Comparison of ENCODE assay signal across 8 cellular contexts in genomic region chr22:41478891-41479521, GRCh38. TPM values are rescaled to one million over a fixed set of nuclear protein-coding genes. Genes with fewer than 3 reads are reported as not detected.
DNase-seq lines count a peak whose midpoint lies in the region; ATAC-seq, FAIRE-seq and TF ChIP-seq lines count a peak whose summit lies in the region.

No MANE protein-coding gene starts in this region.

- no peaks in the 10 kb centered on the region for H3K27me3 ChIP-seq in OCI-LY1 (ENCODE audit: insufficient read depth, low read length)
- H3K27me3 ChIP-seq in small intestine (ENCODE audit: control insufficient read depth in 2 of 2, insufficient read depth in 2 of 2, low read length in 2 of 2): no peaks in the 10 kb centered on the region

- 73 to 82% (median 75%) methylated on average over 7 of the region's 7 CpGs for WGBS in small intestine, 3 donors

- H3K4me1 ChIP-seq in OCI-LY1 (ENCODE audit: insufficient read depth, low read length, severe bottlenecking) (peaks cover 70% of the 10 kb centered on the region), small intestine (ENCODE audit: control insufficient read depth in 2 of 2, insufficient read depth in 1 of 2, low read depth in 1 of 2, low read length in 1 of 2) (peaks cover 0 to 3% of the 10 kb centered on the region in 2 donors)

- H3K27ac ChIP-seq in OCI-LY1 (ENCODE audit: low read depth, low read length, poor library complexity, severe bottlenecking): peak overlapping the region; percentile 68
- H3K27ac ChIP-seq in small intestine (ENCODE audit: low read depth in 1 of 2, low read length in 1 of 2): peak overlapping the region; percentile 28 to 34

- peak overlapping the region; percentile 52; the same call in 1 of the 2 replicates for H3K4me2 ChIP-seq in OCI-LY1 (ENCODE audit: low read length)

- DNase-seq in GM19239 (ENCODE audit: insufficient read length, low spot score) (no peak), fibroblast of the aortic adventitia (ENCODE audit: low read depth) (peak; percentile 21), small intestine (no peak), H54 (ENCODE audit: insufficient read length, low spot score) (no peak), NCI-H146 (lab: John Stamatoyannopoulos, UW) (no peak), SW480 (ENCODE audit: low spot score) (no peak)

- TF ChIP-seq POLR2A in H54 (IDR thresholded peaks at IDR 0.05; ENCODE audit: low read depth, low read length): no peak

- H4K20me1 ChIP-seq in OCI-LY1 (ENCODE audit: insufficient read depth, low read length): no peaks in the 10 kb centered on the region

- FAIRE-seq in GM19239 (lab: Jason Lieb, UNC) (peak; percentile 79), small intestine (lab: Jason Lieb, UNC) (no peak), H54 (lab: Jason Lieb, UNC) (no peak)

- no peaks in the 10 kb centered on the region for H3F3A ChIP-seq in OCI-LY1 (ENCODE audit: insufficient read depth, low read length)

- no peaks in the 10 kb centered on the region for H3K9me2 ChIP-seq in OCI-LY1 (ENCODE audit: low read depth, low read length)

- no peak for TF ChIP-seq CTCF in OCI-LY1 (IDR thresholded peaks at IDR 0.05; ENCODE audit: low read length)
- no peak for TF ChIP-seq CTCF in fibroblast of the aortic adventitia (IDR thresholded peaks at IDR 0.05; ENCODE audit: insufficient read depth, low read length)

- ATAC-seq in HG02610 (IDR thresholded peaks at IDR 0.05; ENCODE audit: unreplicated experiment): no peak

- H3K4me3 ChIP-seq in OCI-LY1 (ENCODE audit: low read depth, low read length, poor library complexity, severe bottlenecking): no peak overlapping the region
- H3K4me3 ChIP-seq in fibroblast of the aortic adventitia (ENCODE audit: low read depth, low read length): no peak overlapping the region
- H3K4me3 ChIP-seq in small intestine (ENCODE audit: low read depth in 1 of 2, low read length in 2 of 2): no peak overlapping the region

- peaks cover 58% of the 10 kb centered on the region for H3K79me2 ChIP-seq in OCI-LY1 (ENCODE audit: insufficient read depth, low read length)

- H3K36me3 ChIP-seq in OCI-LY1 (ENCODE audit: insufficient read depth, low read length) (peaks cover 14% of the 10 kb centered on the region), small intestine (ENCODE audit: control insufficient read depth in 2 of 2, insufficient read depth in 2 of 2, low read length in 2 of 2) (peaks cover 0 to 7% of the 10 kb centered on the region in 2 donors)

- peak overlapping the region; percentile 0; the same call in 1 of the 2 replicates for H3K9ac ChIP-seq in OCI-LY1 (ENCODE audit: low read length)

- H2AFZ ChIP-seq in OCI-LY1 (ENCODE audit: low read length): no peak overlapping the region

- H3K9me3 ChIP-seq in OCI-LY1 (ENCODE audit: low read length): no peaks in the 10 kb centered on the region
- no peaks in the 10 kb centered on the region for H3K9me3 ChIP-seq in small intestine (ENCODE audit: control insufficient read depth, low read depth)

RNA-seq across cellular contexts. Expression of gene ACO2, which starts 10.1 kb away (rescaled TPM):
- 42.2 and 45.9 TPM in 2 replicates for total RNA-seq in fibroblast of the aortic adventitia (ENCODE audit: low replicate concordance)
- polyA plus RNA-seq in small intestine: 100 to 1,000 TPM; 126 to 294 (median 216) TPM

RNA-seq across cellular contexts. Expression of gene PHF5A, which starts 10.5 kb away (rescaled TPM):
- total RNA-seq in fibroblast of the aortic adventitia (ENCODE audit: low replicate concordance): 34.6 and 35.7 TPM in 2 replicates
- 10 to 100 TPM; 53.0 to 62.7 (median 57.6) TPM for polyA plus RNA-seq in small intestine

RNA-seq across cellular contexts. Expression of gene TOB2, which starts 32.4 kb away (rescaled TPM):
- 25.4 and 40.1 TPM in 2 replicates for total RNA-seq in fibroblast of the aortic adventitia (ENCODE audit: low replicate concordance)
- polyA plus RNA-seq in small intestine: 10 to 100 TPM; 15.1 to 29.8 (median 23.3) TPM
